Comparison of ENCODE assay signal across 1 cellular context in the genomic region with DNA sequence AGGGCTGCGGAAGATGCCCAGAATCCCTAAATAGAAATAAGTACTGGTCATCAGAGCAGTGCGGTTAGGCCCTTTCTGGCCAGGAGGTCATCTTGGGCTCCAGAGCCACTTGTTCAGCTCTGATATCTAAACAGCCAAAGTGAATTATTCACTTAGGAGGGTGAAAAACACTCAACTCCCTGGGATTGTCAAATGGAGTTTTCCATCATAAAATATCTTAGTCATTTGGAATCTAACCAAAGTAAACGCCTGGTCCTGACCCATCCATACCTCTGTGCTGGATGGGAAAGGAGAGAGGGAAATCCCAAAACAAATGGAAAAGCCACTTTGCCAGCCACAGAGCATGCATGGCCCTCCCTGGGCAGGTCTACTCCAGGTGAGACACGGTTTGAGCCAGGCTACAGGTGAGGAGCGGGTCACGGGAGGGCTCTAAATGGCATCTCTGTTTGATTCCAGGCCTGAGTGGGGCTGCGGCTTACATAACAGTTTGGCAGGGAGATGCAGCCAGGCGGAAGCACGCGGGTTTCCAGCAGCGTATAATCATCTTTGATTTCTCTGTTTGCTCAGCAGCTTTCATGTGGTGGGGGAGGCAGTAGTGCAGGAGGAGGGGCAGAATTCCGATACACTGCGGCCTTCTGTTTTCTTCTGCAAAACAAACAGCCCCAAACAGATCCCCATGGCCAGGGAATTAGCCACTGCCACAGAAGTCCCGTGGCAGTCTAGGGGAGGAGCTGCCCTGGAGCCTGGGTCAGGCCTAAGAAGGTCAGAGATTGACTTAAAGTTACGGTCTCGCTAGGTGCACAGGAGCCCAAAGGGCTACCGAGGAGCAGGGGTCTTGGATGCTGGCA.
TF ChIP-seq lines count a peak whose summit lies in the region.

No MANE protein-coding gene starts in this region.

TF ChIP-seq in HepG2, 621 proteins besides CTCF, POLR2A, EP300 and RAD21 (continued from another document and continues in another):
- TF ChIP-seq CBX2 (IDR thresholded peaks at IDR 0.05; ENCODE audit: low read depth, low read length) (no peak), CBX2 (CRISPR knock-in tag; IDR thresholded peaks at IDR 0.05; ENCODE audit: low read depth) (no peak), MYNN (CRISPR knock-in tag; IDR thresholded peaks at IDR 0.05; ENCODE audit: low read depth) (no peak), ZFP82 (CRISPR knock-in tag; IDR thresholded peaks at IDR 0.05; ENCODE audit: borderline replicate concordance) (no peak), ZBTB44 (CRISPR knock-in tag; IDR thresholded peaks at IDR 0.05) (no peak), NFYC (CRISPR knock-in tag; IDR thresholded peaks at IDR 0.05) (no peak), PHF5A (CRISPR knock-in tag; IDR thresholded peaks at IDR 0.05; ENCODE audit: low read depth, unreplicated experiment) (no peak), REXO4 (CRISPR knock-in tag; IDR thresholded peaks at IDR 0.05; ENCODE audit: borderline replicate concordance) (no peak), BATF2 (CRISPR knock-in tag; IDR thresholded peaks at IDR 0.05) (no peak), TBX3 (IDR thresholded peaks at IDR 0.05; ENCODE audit: borderline replicate concordance) (peak; percentile 57; the same call in 1 of the 2 replicates), SIX4 (CRISPR knock-in tag; IDR thresholded peaks at IDR 0.05) (peak; percentile 75), FUBP1 (CRISPR knock-in tag; IDR thresholded peaks at IDR 0.05; ENCODE audit: borderline replicate concordance) (0 out of 2 replicates have a peak, but pooled peaks have one; percentile 23), ZNF256 (CRISPR knock-in tag; conservative IDR thresholded peaks at IDR 0.05) (no peak), ZNF264 (CRISPR knock-in tag; IDR thresholded peaks at IDR 0.05) (0 out of 2 replicates have a peak, but pooled peaks have one; percentile 25), POGK (CRISPR knock-in tag; conservative IDR thresholded peaks at IDR 0.05) (peak; percentile 54; the same call in 1 of the 2 replicates), ZNF205 (CRISPR knock-in tag; IDR thresholded peaks at IDR 0.05) (no peak), ZNF749 (CRISPR knock-in tag; IDR thresholded peaks at IDR 0.05; ENCODE audit: borderline replicate concordance) (no peak), ZNF432 (CRISPR knock-in tag; IDR thresholded peaks at IDR 0.05; ENCODE audit: borderline replicate concordance) (no peak), ZNF317 (CRISPR knock-in tag; IDR thresholded peaks at IDR 0.05) (peak; percentile 73; the same call in 1 of the 2 replicates), ZNF629 (CRISPR knock-in tag; conservative IDR thresholded peaks at IDR 0.05) (no peak), ATF7 (IDR thresholded peaks at IDR 0.05) (no peak), ATF7 (CRISPR knock-in tag; IDR thresholded peaks at IDR 0.05) (peak; percentile 74; the same call in 1 of the 2 replicates), TSC22D2 (CRISPR knock-in tag; IDR thresholded peaks at IDR 0.05; ENCODE audit: borderline replicate concordance) (no peak), ZFP41 (CRISPR knock-in tag; IDR thresholded peaks at IDR 0.05; ENCODE audit: borderline replicate concordance) (no peak), ZC3H13 (CRISPR knock-in tag; IDR thresholded peaks at IDR 0.05) (no peak), GPBP1L1 (CRISPR knock-in tag; IDR thresholded peaks at IDR 0.05) (no peak), MATR3 (CRISPR knock-in tag; IDR thresholded peaks at IDR 0.05) (no peak), MAFF (IDR thresholded peaks at IDR 0.05; ENCODE audit: low read depth, low read length) (no peak), LCORL (IDR thresholded peaks at IDR 0.05) (no peak), LCORL (CRISPR knock-in tag; IDR thresholded peaks at IDR 0.05) (peak; percentile 73; the same call in 1 of the 2 replicates), TOPORS (CRISPR knock-in tag; IDR thresholded peaks at IDR 0.05) (no peak), ZNF768 (CRISPR knock-in tag; IDR thresholded peaks at IDR 0.05) (peak; percentile 78), TP53 (CRISPR knock-in tag; conservative IDR thresholded peaks at IDR 0.05) (no peak), ZEB1 (IDR thresholded peaks at IDR 0.05; ENCODE audit: insufficient replicate concordance, low read depth) (peak; percentile 95), SP2 (CRISPR knock-in tag; IDR thresholded peaks at IDR 0.05) (no peak), ZNF263 (CRISPR knock-in tag; IDR thresholded peaks at IDR 0.05) (no peak), ZNF180 (CRISPR knock-in tag; IDR thresholded peaks at IDR 0.05; ENCODE audit: borderline replicate concordance, low read depth) (no peak), ZSCAN22 (CRISPR knock-in tag; IDR thresholded peaks at IDR 0.05) (no peak), ZBTB1 (CRISPR knock-in tag; IDR thresholded peaks at IDR 0.05; ENCODE audit: borderline replicate concordance) (no peak), ZNF431 (CRISPR knock-in tag; IDR thresholded peaks at IDR 0.05; ENCODE audit: borderline replicate concordance, low read depth) (no peak), HES4 (CRISPR knock-in tag; IDR thresholded peaks at IDR 0.05; ENCODE audit: borderline replicate concordance) (no peak), YEATS2 (CRISPR knock-in tag; IDR thresholded peaks at IDR 0.05; ENCODE audit: borderline replicate concordance) (peak; percentile 41; the same call in 1 of the 2 replicates), HHEX (CRISPR knock-in tag; IDR thresholded peaks at IDR 0.05) (peak; percentile 52; the same call in 1 of the 2 replicates), SNAI1 (CRISPR knock-in tag; IDR thresholded peaks at IDR 0.05; ENCODE audit: borderline replicate concordance) (no peak), CHD4 (IDR thresholded peaks at IDR 0.05; ENCODE audit: borderline replicate concordance, low read length) (no peak), YY1 (IDR thresholded peaks at IDR 0.05; ENCODE audit: insufficient read depth, insufficient replicate concordance, low read depth, low read length) (peak; percentile 36), ZZZ3 (CRISPR knock-in tag; IDR thresholded peaks at IDR 0.05; ENCODE audit: borderline replicate concordance) (no peak), ZSCAN30 (CRISPR knock-in tag; IDR thresholded peaks at IDR 0.05) (no peak)
- TF ChIP-seq, protein P1, sequence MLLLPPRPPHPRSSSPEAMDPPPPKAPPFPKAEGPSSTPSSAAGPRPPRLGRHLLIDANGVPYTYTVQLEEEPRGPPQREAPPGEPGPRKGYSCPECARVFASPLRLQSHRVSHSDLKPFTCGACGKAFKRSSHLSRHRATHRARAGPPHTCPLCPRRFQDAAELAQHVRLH (CRISPR knock-in tag; IDR thresholded peaks at IDR 0.05; ENCODE audit: borderline replicate concordance, low read depth): peak; percentile 51; the same call in 1 of the 2 replicates
- TF ChIP-seq, protein P2, sequence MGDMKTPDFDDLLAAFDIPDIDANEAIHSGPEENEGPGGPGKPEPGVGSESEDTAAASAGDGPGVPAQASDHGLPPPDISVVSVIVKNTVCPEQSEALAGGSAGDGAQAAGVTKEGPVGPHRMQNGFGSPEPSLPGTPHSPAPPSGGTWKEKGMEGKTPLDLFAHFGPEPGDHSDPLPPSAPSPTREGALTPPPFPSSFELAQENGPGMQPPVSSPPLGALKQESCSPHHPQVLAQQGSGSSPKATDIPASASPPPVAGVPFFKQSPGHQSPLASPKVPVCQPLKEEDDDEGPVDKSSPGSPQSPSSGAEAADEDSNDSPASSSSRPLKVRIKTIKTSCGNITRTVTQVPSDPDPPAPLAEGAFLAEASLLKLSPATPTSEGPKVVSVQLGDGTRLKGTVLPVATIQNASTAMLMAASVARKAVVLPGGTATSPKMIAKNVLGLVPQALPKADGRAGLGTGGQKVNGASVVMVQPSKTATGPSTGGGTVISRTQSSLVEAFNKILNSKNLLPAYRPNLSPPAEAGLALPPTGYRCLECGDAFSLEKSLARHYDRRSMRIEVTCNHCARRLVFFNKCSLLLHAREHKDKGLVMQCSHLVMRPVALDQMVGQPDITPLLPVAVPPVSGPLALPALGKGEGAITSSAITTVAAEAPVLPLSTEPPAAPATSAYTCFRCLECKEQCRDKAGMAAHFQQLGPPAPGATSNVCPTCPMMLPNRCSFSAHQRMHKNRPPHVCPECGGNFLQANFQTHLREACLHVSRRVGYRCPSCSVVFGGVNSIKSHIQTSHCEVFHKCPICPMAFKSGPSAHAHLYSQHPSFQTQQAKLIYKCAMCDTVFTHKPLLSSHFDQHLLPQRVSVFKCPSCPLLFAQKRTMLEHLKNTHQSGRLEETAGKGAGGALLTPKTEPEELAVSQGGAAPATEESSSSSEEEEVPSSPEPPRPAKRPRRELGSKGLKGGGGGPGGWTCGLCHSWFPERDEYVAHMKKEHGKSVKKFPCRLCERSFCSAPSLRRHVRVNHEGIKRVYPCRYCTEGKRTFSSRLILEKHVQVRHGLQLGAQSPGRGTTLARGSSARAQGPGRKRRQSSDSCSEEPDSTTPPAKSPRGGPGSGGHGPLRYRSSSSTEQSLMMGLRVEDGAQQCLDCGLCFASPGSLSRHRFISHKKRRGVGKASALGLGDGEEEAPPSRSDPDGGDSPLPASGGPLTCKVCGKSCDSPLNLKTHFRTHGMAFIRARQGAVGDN (CRISPR knock-in tag; IDR thresholded peaks at IDR 0.05): peak; percentile 72
- TF ChIP-seq, protein P3, sequence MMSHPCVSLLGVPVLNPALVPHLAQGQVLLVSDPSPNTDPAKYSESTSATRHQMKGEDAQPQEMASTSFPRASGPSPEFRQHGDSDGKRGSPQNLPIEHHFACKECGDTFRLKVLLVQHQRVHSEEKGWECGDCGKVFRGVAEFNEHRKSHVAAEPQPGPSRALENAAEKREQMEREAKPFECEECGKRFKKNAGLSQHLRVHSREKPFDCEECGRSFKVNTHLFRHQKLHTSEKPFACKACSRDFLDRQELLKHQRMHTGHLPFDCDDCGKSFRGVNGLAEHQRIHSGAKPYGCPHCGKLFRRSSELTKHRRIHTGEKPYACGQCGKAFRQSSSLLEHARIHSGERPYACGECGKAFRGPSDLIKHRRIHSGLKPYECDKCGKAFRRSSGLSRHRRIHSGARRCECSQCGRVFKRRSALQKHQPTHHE (CRISPR knock-in tag; IDR thresholded peaks at IDR 0.05; ENCODE audit: borderline replicate concordance): peak; percentile 74; the same call in 1 of the 2 replicates
- TF ChIP-seq, protein P4, sequence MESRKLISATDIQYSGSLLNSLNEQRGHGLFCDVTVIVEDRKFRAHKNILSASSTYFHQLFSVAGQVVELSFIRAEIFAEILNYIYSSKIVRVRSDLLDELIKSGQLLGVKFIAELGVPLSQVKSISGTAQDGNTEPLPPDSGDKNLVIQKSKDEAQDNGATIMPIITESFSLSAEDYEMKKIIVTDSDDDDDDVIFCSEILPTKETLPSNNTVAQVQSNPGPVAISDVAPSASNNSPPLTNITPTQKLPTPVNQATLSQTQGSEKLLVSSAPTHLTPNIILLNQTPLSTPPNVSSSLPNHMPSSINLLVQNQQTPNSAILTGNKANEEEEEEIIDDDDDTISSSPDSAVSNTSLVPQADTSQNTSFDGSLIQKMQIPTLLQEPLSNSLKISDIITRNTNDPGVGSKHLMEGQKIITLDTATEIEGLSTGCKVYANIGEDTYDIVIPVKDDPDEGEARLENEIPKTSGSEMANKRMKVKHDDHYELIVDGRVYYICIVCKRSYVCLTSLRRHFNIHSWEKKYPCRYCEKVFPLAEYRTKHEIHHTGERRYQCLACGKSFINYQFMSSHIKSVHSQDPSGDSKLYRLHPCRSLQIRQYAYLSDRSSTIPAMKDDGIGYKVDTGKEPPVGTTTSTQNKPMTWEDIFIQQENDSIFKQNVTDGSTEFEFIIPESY (CRISPR knock-in tag; IDR thresholded peaks at IDR 0.05): no peak
